In the genomic region with DNA sequence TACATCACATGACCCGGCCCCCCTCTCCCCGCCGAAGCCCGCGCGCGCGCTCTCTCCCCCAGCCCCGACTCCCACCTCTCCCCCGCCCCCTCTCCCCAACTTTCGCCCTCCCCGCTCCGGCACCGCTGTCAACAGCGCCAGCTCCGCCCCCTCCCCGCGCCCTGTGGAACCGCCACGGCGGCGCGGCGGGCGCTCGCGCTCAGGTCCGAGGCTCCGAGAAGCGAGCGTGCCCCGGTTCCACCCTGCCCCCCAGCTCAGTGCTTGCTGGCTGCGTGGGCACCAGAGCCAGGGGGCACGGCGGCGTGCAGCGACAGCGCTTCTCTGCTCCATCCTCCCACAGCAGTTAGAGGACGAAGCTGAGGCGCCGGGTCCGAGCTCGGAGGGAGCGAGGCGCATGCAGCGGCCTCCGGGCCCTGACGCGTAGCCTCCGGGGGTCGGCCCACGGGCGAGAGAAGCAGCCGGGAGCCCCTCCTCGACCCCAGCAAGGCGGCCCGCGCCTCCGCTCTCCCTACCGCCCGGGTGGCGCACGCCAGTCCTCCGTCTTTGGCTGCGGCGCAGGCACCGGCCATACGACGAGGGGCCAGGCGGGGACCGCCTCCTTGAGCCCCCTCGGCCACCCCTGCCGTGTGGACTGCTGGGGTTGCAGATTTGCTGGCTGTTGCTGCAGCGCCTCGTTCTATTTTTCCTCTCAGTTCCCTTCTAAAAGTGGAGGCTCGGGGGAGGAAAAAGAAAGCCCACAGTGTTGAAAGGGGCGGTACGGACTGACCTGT, we compare ENCODE assay signal across 7 cellular contexts.
DNase-seq lines count a peak whose midpoint lies in the region; ATAC-seq and TF ChIP-seq lines count a peak whose summit lies in the region.

No MANE protein-coding gene starts in this region.

- peaks cover 0 to 5% (median 5%) of the 10 kb centered on the region in 3 donors for H3K27me3 Mint-ChIP-seq in naive B cell

- peak overlapping the region; percentile 90 to 97 (median 92) for H3K4me3 Mint-ChIP-seq in naive B cell

- peak; percentile 13 for DNase-seq in NCI-H460 (ENCODE audit: extremely low read depth, low read depth)
- peak; percentile 90 for DNase-seq in activated CD8-positive, alpha-beta memory T cell treated with anti-CD3 and anti-CD28 coated beads, Interleukin-2, amount 50 U/mL, for 48 hours
- DNase-seq in epithelial cell of esophagus (ENCODE audit: low read depth): peak; percentile 46
- peak; percentile 94 for DNase-seq in naive B cell
- DNase-seq in stimulated activated naive CD4-positive, alpha-beta T cell (lab: John Stamatoyannopoulos, UW): peak; percentile 89 to 96 (median 94)

- H3K27ac Mint-ChIP-seq in naive B cell: peak overlapping the region; percentile 91 to 97 (median 94)

- peak; percentile 39 for ATAC-seq in GM18511 (IDR thresholded peaks at IDR 0.05; ENCODE audit: unreplicated experiment)
- ATAC-seq in HG02798 (IDR thresholded peaks at IDR 0.05; ENCODE audit: poor library complexity, unreplicated experiment): peak; percentile 38
- ATAC-seq in naive B cell (ENCODE audit: low read depth in 2 of 2): peak in 1 of 2 donors; percentile 7

- no peak for TF ChIP-seq CTCF in epithelial cell of esophagus (IDR thresholded peaks at IDR 0.05; ENCODE audit: insufficient read depth, low read depth, low read length, missing control alignments)

- H3K36me3 Mint-ChIP-seq in naive B cell: peaks cover 0 to under 1% of the 10 kb centered on the region in 2 donors

- peaks cover 50 to 69% (median 66%) of the 10 kb centered on the region in 3 donors for H3K4me1 Mint-ChIP-seq in naive B cell

- H3K9me3 Mint-ChIP-seq in naive B cell: no peaks in the 10 kb centered on the region

- peak overlapping the region; percentile 88 for H3K4me3 ChIP-seq in epithelial cell of esophagus (ENCODE audit: low read length)

Comparison
In these comparisons a context has a peak if more than half of its experiments do, and no peak if none do; other contexts are left out.
1. DNase-seq: peak in every context shown above with its lines; median percentile 94 in naive B cell; 94 in stimulated activated naive CD4-positive, alpha-beta T cell; 90 in activated CD8-positive, alpha-beta memory T cell treated with anti-CD3 and anti-CD28 coated beads, Interleukin-2, amount 50 U/mL, for 48 hours; 46 in epithelial cell of esophagus; 13 in NCI-H460.